In the genomic region with DNA sequence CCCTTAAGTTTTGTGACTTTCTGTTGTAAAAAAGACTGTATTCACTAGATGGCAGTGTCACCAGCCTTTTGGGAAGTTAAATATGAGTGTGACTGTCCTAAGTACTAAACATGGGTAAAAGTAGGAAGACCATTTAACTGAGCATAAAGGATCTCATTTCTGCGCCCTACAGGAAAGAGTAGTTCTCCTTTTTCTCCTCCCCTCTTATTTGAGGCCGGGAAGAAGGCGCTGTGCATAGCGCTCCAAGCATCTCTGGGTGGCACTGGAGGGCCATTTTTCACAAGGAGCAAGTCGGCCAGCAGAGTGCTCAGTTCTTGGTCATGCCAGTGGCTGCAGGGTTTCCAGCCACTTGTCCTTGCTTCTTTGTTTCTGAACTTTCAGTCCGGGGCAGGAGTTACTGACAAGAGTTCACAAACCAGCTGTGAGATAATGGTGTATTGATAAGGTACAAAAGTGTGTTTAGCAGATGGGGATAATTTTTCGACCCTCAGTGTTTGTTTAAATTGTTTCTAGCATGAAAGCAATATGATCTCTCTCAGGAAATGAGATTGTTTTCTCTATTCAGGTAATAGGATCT, we compare ENCODE assay signal across 7 cellular contexts.
DNase-seq lines count a peak whose midpoint lies in the region; ATAC-seq and TF ChIP-seq lines count a peak whose summit lies in the region.

No MANE protein-coding gene starts in this region.

- peak; percentile 76 for TF ChIP-seq CTCF in GM10248 (IDR thresholded peaks at IDR 0.05; ENCODE audit: control extremely low read depth, extremely low read depth, low read depth, missing control alignments)
- TF ChIP-seq CTCF in KMS-11 (conservative IDR thresholded peaks at IDR 0.05; ENCODE audit: low read depth, low read length), result peak; percentile 94
- peak; percentile 87 to 94 for TF ChIP-seq CTCF in mammary epithelial cell (conservative IDR thresholded peaks at IDR 0.05 in 1 of 2, IDR thresholded peaks at IDR 0.05 in 1 of 2; ENCODE audit: extremely low read depth in 1 of 2, insufficient read depth in 1 of 2, low read depth in 1 of 2, low read length in 2 of 2)
- TF ChIP-seq CTCF in gastrocnemius medialis (IDR thresholded peaks at IDR 0.05 in 4 of 5, conservative IDR thresholded peaks at IDR 0.05 in 1 of 5), result peak in 4 of 5 experiments; percentile 80 to 96 (median 82)

- no peak for TF ChIP-seq POLR2A in gastrocnemius medialis (IDR thresholded peaks at IDR 0.05)

- no peaks in the 10 kb centered on the region for H3K27me3 ChIP-seq in KMS-11 (ENCODE audit: insufficient read depth, low read depth)
- no peaks in the 10 kb centered on the region for H3K27me3 ChIP-seq in mammary epithelial cell (ENCODE audit: insufficient read depth, low read length)
- H3K27me3 ChIP-seq in gastrocnemius medialis, result no peaks in the 10 kb centered on the region

- POLR2A ChIA-PET in GM10248 (lab: Yijun Ruan, JAX), result no interaction called here

- H4K20me1 ChIP-seq in KMS-11 (ENCODE audit: insufficient read depth) (no peaks in the 10 kb centered on the region), mammary epithelial cell (ENCODE audit: insufficient read depth, low read length) (no peaks in the 10 kb centered on the region)

- BruUV-seq in mammary epithelial cell (replicated peaks; lab: Mats Ljungman, UMichigan), result no TSS peak

- DNase-seq in GM10248 (ENCODE audit: extremely low spot score), result peak; percentile 64
- peak; percentile 22 for DNase-seq in SK-N-DZ (ENCODE audit: low spot score)
- peak; percentile 80 for DNase-seq in mammary epithelial cell
- peak; percentile 82 for DNase-seq in iPS-NIHi7 (ENCODE audit: extremely low spot score)
- DNase-seq in gastrocnemius medialis, result peak; percentile 72 to 80

- dilution Hi-C loops in mammary epithelial cell (cut with HindIII; ENCODE audit: low sequenced_read_pairs), result no loop called here

- H2AFZ ChIP-seq in KMS-11 (ENCODE audit: low read depth) (peak overlapping the region; percentile 33), mammary epithelial cell (ENCODE audit: low read depth, low read length) (peak overlapping the region; percentile 25)

- no peaks in the 10 kb centered on the region for H3K79me2 ChIP-seq in KMS-11 (ENCODE audit: insufficient read depth, low read depth)
- H3K79me2 ChIP-seq in mammary epithelial cell (ENCODE audit: insufficient read depth, low read length), result peaks cover 9% of the 10 kb centered on the region

- no peak overlapping the region for H3K9ac ChIP-seq in KMS-11
- H3K9ac ChIP-seq in mammary epithelial cell (ENCODE audit: insufficient read depth, low read length), result peak overlapping the region; percentile 36

- CTCF ChIA-PET in GM10248 (lab: Yijun Ruan, JAX), result interaction anchor here (0.7 to 3.0 kb wide), 13 partner anchors 12 to 398 kb away, joined by 3 to 23 read pairs (median 4); no protein-coding TSS in a partner anchor
- CTCF ChIA-PET in mammary epithelial cell (lab: Charles Lee; ENCODE audit: low non-redundant PET), result no interaction called here

- H3K4me2 ChIP-seq in KMS-11 (peak overlapping the region; percentile 37), mammary epithelial cell (ENCODE audit: insufficient read depth, low read depth, low read length) (peak overlapping the region; percentile 53)

- H3K4me3 ChIP-seq in KMS-11 (IDR thresholded peaks at IDR 0.05; ENCODE audit: insufficient read depth, low read depth, low read length) (no peak overlapping the region), mammary epithelial cell (replicated peaks in 1 of 3; ENCODE audit: insufficient read depth in 1 of 3, low read depth in 2 of 3, low read length in 3 of 3) (no peak overlapping the region), gastrocnemius medialis (peak overlapping the region in 1 of 4 donors; percentile 14)

- H3K9me3 ChIP-seq in mammary epithelial cell (replicated peaks; ENCODE audit: insufficient read depth, low read length) (no peaks in the 10 kb centered on the region), gastrocnemius medialis (no peaks in the 10 kb centered on the region)

- 0% methylated on average over 7 of the region's 7 CpGs for WGBS in mammary epithelial cell (ENCODE audit: low coverage, missing lambda C conversion rate)

- intact Hi-C loops in mammary epithelial cell (cut with micrococcal nuclease) (loop anchor here (1.0 to 5.0 kb wide), 10 partner anchors 43 to 395 kb away; no protein-coding TSS in a partner anchor), gastrocnemius medialis (cut with DNase I; ENCODE audit: low total_unique reads) (loop anchor here (1.0 to 10.0 kb wide), 4 partner anchors 78 to 391 kb away; no protein-coding TSS in a partner anchor)

- H3K36me3 ChIP-seq in KMS-11 (ENCODE audit: insufficient read depth) (no peaks in the 10 kb centered on the region), mammary epithelial cell (ENCODE audit: insufficient read depth, low read length) (no peaks in the 10 kb centered on the region), gastrocnemius medialis (no peaks in the 10 kb centered on the region)

- H3K4me1 ChIP-seq in KMS-11 (ENCODE audit: low read depth, poor library complexity, severe bottlenecking), result peaks cover 27% of the 10 kb centered on the region
- peaks cover 31% of the 10 kb centered on the region for H3K4me1 ChIP-seq in mammary epithelial cell (ENCODE audit: insufficient read depth, low read length)
- peaks cover 7% of the 10 kb centered on the region in 2 donors for H3K4me1 ChIP-seq in gastrocnemius medialis

- peak; percentile 86 for ATAC-seq in GM21737 (IDR thresholded peaks at IDR 0.05; ENCODE audit: unreplicated experiment)
- peak; percentile 95 to 99 for ATAC-seq in gastrocnemius medialis

- in situ Hi-C loops in mammary epithelial cell (cut with MboI; ENCODE audit: low sequenced_read_pairs in 2 of 2), result loop anchor here (5.0 kb wide), 2 partner anchors 143 to 148 kb away; no protein-coding TSS in a partner anchor
- in situ Hi-C loops in gastrocnemius medialis (cut with MboI; ENCODE audit: low sequenced_read_pairs in 4 of 4), result loop anchor here (5.0 to 25.0 kb wide), 5 partner anchors 61 to 398 kb away; no protein-coding TSS in a partner anchor

- H3K27ac ChIP-seq in KMS-11, result peak overlapping the region; percentile 9; the same call in 1 of the 2 replicates
- peak overlapping the region; percentile 39 for H3K27ac ChIP-seq in mammary epithelial cell (ENCODE audit: insufficient read depth, low read depth, low read length)
- peak overlapping the region in 3 of 4 donors; percentile 35 to 43 (median 42) for H3K27ac ChIP-seq in gastrocnemius medialis

Comparison
In these comparisons a context has a peak if more than half of its experiments do, and no peak if none do; other contexts are left out.
1. DNase-seq: peak in every context shown above with its lines; median percentile 82 in iPS-NIHi7; 80 in mammary epithelial cell; 76 in gastrocnemius medialis; 64 in GM10248; 22 in SK-N-DZ.